In genomic region chr19:27779953-27780352, GRCh38 we compare ENCODE assay signal across 23 cellular contexts.
DNase-seq lines count a peak whose midpoint lies in the region; ATAC-seq, FAIRE-seq and TF ChIP-seq lines count a peak whose summit lies in the region.
"Had no signal": no experiment of that assay in that cellular context is flagged by ENCODE, and none has a peak within 500 bp of the region (broad histone marks: within the 10 kb centered on the region; RNA-seq: fewer than 3 reads in every experiment).

No MANE protein-coding gene starts in this region.

- H3K27ac Mint-ChIP-seq in IgD-negative memory B cell, result peak overlapping the region; percentile 62 to 84 (median 75)
- H3K27ac Mint-ChIP-seq: activated naive CD4-positive, alpha-beta T cell treated with anti-CD3 and anti-CD28 coated beads for 36 hours; CD4-positive, alpha-beta T cell had no signal

- no peak for TF ChIP-seq POLR2A in K562 (conservative IDR thresholded peaks at IDR 0.05)

- no peak for TF ChIP-seq RAD21 in K562 (CRISPR knock-in tag; conservative IDR thresholded peaks at IDR 0.05 in 1 of 2, IDR thresholded peaks at IDR 0.05 in 1 of 2)

- H3K4me1 ChIP-seq in OCI-LY3 (ENCODE audit: low read length), result peaks cover 12% of the 10 kb centered on the region
- H3K4me1 ChIP-seq in K562 (replicated peaks in 1 of 2; ENCODE audit: control insufficient read depth in 2 of 2, insufficient read depth in 2 of 2, low read length in 2 of 2), result no peaks in the 10 kb centered on the region
- no peaks in the 10 kb centered on the region for H3K4me1 ChIP-seq in HAP-1
- H3K4me1 ChIP-seq: ascending aorta had no signal

- DNase-seq in AML-193 (lab: John Stamatoyannopoulos, UW) (peak; percentile 79 to 80), K562 (ENCODE audit: extremely low read depth in 1 of 4, low spot score in 3 of 4) (no peak), DMS153 treated with DMSO at 0.1 percent for 48 hours (lab: John Stamatoyannopoulos, UW; ENCODE audit: unreplicated experiment) (no peak), HAP-1 (ENCODE audit: low spot score in 2 of 2) (no peak), KG1 (lab: John Stamatoyannopoulos, UW) (no peak)
- DNase-seq: activated CD4-positive, alpha-beta T cell treated with anti-CD3 and anti-CD28 coated beads, Interleukin-2, amount 50 U/mL, for 48 hours; activated naive CD4-positive, alpha-beta T cell treated with anti-CD3 and anti-CD28 coated beads for 36 hours; CD4-positive, alpha-beta T cell; cerebellar nuclear complex; DND-41; effector memory CD4-positive, alpha-beta T cell; head of caudate nucleus; left ventricle myocardium superior; mucosa of descending colon; NCI-H1694 treated with DMSO at 0.1 percent for 48 hours; small intestine; stimulated activated CD4-positive, alpha-beta T cell treated with anti-CD3 and anti-CD28 coated beads, Interleukin-4, amount 100 ng/mL, for 4 hours; substantia nigra; T-helper 1 cell had no signal

- H2AFZ ChIP-seq in OCI-LY3 (ENCODE audit: low read depth, low read length) (no peak overlapping the region), K562 (ENCODE audit: low read depth, low read length) (no peak overlapping the region)

- H3K9me1 ChIP-seq in K562 (ENCODE audit: control insufficient read depth, insufficient read depth, low read length), result no peaks in the 10 kb centered on the region

- H3K4me3 ChIP-seq in OCI-LY3 (ENCODE audit: low read length) (peak overlapping the region; percentile 28; the same call in 1 of the 2 replicates), K562 (no peak overlapping the region), HAP-1 (no peak overlapping the region)
- H3K4me3 ChIP-seq: ascending aorta, mucosa of descending colon had no signal

- CTCF ChIA-PET in K562 (lab: Yijun Ruan, JAX; ENCODE audit: low intra/inter-chr PET ratio), result no interaction called here

- H3K27me3 Mint-ChIP-seq in IgD-negative memory B cell, result no peaks in the 10 kb centered on the region
- H3K27me3 Mint-ChIP-seq: CD4-positive, alpha-beta T cell had no signal

- H3K27ac ChIP-seq in OCI-LY3 (ENCODE audit: low read length) (peak overlapping the region; percentile 46; the same call in 1 of the 2 replicates), K562 (ENCODE audit: extremely low read depth, low read depth, low read length) (no peak overlapping the region)
- H3K27ac ChIP-seq: ascending aorta had no signal

- H3K36me3 ChIP-seq in OCI-LY3 (replicated peaks; ENCODE audit: low read depth, low read length) (peaks cover 12% of the 10 kb centered on the region), K562 (ENCODE audit: control insufficient read depth, insufficient read depth, low read length) (peaks cover 12% of the 10 kb centered on the region; the same call in 1 of the 3 replicates), HAP-1 (replicated peaks) (no peaks in the 10 kb centered on the region; the same call in 1 of the 2 replicates)

- TF ChIP-seq CTCF in OCI-LY3 (IDR thresholded peaks at IDR 0.05; ENCODE audit: low read depth, low read length) (no peak), K562 (IDR thresholded peaks at IDR 0.05 in 2 of 3, conservative IDR thresholded peaks at IDR 0.05 in 1 of 3; ENCODE audit: insufficient read depth in 2 of 3, low read depth in 1 of 3, low read length in 3 of 3) (no peak)

- H3K4me2 ChIP-seq in OCI-LY3 (ENCODE audit: low read length) (peak overlapping the region; percentile 52), K562 (ENCODE audit: insufficient read depth, low read length) (no peak overlapping the region)

- peak overlapping the region in 3 of 4 donors; percentile 30 to 78 (median 58) for H3K4me3 Mint-ChIP-seq in IgD-negative memory B cell
- H3K4me3 Mint-ChIP-seq: activated naive CD4-positive, alpha-beta T cell treated with anti-CD3 and anti-CD28 coated beads for 36 hours; CD4-positive, alpha-beta T cell had no signal

- peaks cover 0 to 13% (median 12%) of the 10 kb centered on the region in 3 donors for H3K9me3 Mint-ChIP-seq in IgD-negative memory B cell

- peaks cover 27% of the 10 kb centered on the region for H3K79me2 ChIP-seq in OCI-LY3 (ENCODE audit: low read length)
- H3K79me2 ChIP-seq in K562 (ENCODE audit: control insufficient read depth, insufficient read depth, low read length), result peaks cover 16% of the 10 kb centered on the region; the same call in 1 of the 3 replicates

- H3K27me3 ChIP-seq in OCI-LY3 (ENCODE audit: low read depth, low read length) (no peaks in the 10 kb centered on the region), K562 (ENCODE audit: control insufficient read depth in 2 of 2, insufficient read depth in 2 of 2, low read length in 2 of 2) (no peaks in the 10 kb centered on the region), HAP-1 (ENCODE audit: low read depth) (no peaks in the 10 kb centered on the region)
- H3K27me3 ChIP-seq: ascending aorta had no signal

- BruUV-seq in K562 (replicated peaks; lab: Mats Ljungman, UMichigan), result no TSS peak

- POLR2A ChIA-PET in K562 (lab: Yijun Ruan, JAX), result interaction anchor here (0.6 kb wide), 1 partner anchor 968 kb away, joined by 3 read pairs; no protein-coding TSS in a partner anchor

- TF ChIP-seq EP300 in K562 (IDR thresholded peaks at IDR 0.05; ENCODE audit: low read length), result no peak

- in situ Hi-C loops in K562 (cut with MboI) (no loop called here), HAP-1 (cut with MboI; ENCODE audit: low sequenced_read_pairs) (no loop called here)

- H3K9me3 ChIP-seq in OCI-LY3 (ENCODE audit: insufficient read depth, low read length) (no peaks in the 10 kb centered on the region), K562 (replicated peaks; ENCODE audit: control insufficient read depth, insufficient read depth, low read depth, low read length) (peaks cover 3% of the 10 kb centered on the region; the same call in 1 of the 2 replicates), HAP-1 (no peaks in the 10 kb centered on the region)

- peaks cover 5 to 10% (median 5%) of the 10 kb centered on the region in 3 donors for H3K4me1 Mint-ChIP-seq in IgD-negative memory B cell

- intact Hi-C loops in K562 (cut with micrococcal nuclease), result no loop called here

- peaks cover 26% of the 10 kb centered on the region for H3K36me3 Mint-ChIP-seq in IgD-negative memory B cell

- 0 out of 2 replicates have a peak, but pooled peaks cover under 1% of the 10 kb centered on the region for H4K20me1 ChIP-seq in OCI-LY3 (ENCODE audit: insufficient read depth, low read length)
- no peaks in the 10 kb centered on the region for H4K20me1 ChIP-seq in K562 (replicated peaks; ENCODE audit: control insufficient read depth, insufficient read depth, low read length)

- H3K9ac ChIP-seq in OCI-LY3 (ENCODE audit: low read length), result no peak overlapping the region
- H3K9ac ChIP-seq in K562 (ENCODE audit: insufficient read depth in 1 of 2, low read depth in 2 of 2, low read length in 2 of 2), result no peak overlapping the region

- WGBS in K562 (ENCODE audit: insufficient coverage, low coverage, missing lambda C conversion rate), result 89% methylated on average over 1 of the region's 1 CpG

- ATAC-seq in K562, result no peak
- no peak for ATAC-seq in HG03460 (IDR thresholded peaks at IDR 0.05; ENCODE audit: unreplicated experiment)
- ATAC-seq: left ventricle myocardium superior, mucosa of descending colon had no signal

- no peak for FAIRE-seq in K562 (lab: Jason Lieb, UNC)
- FAIRE-seq: small intestine had no signal

TF ChIP-seq in K562, 482 proteins besides CTCF, POLR2A, EP300 and RAD21:
- TF ChIP-seq NKRF (IDR thresholded peaks at IDR 0.05; ENCODE audit: borderline replicate concordance) (no peak), ZNF121 (CRISPR knock-in tag; conservative IDR thresholded peaks at IDR 0.05) (0 out of 2 replicates have a peak, but pooled peaks have one; percentile 12), MXI1 (IDR thresholded peaks at IDR 0.05; ENCODE audit: low read depth, low read length) (no peak), CBX8 (IDR thresholded peaks at IDR 0.05; ENCODE audit: borderline replicate concordance, extremely low read depth, low read depth, low read length, poor library complexity, severe bottlenecking) (no peak)
TF ChIP-seq in K562: peak in this region for 1.

Comparison
In these comparisons a context has a peak if more than half of its experiments do, and no peak if none do; other contexts are left out.
1. DNase-seq: peak in AML-193 (2 of 2); none in K562 (0 of 4), DMS153 treated with DMSO at 0.1 percent for 48 hours (single experiment), HAP-1 (0 of 2) and KG1 (single experiment).